In the genomic region with DNA sequence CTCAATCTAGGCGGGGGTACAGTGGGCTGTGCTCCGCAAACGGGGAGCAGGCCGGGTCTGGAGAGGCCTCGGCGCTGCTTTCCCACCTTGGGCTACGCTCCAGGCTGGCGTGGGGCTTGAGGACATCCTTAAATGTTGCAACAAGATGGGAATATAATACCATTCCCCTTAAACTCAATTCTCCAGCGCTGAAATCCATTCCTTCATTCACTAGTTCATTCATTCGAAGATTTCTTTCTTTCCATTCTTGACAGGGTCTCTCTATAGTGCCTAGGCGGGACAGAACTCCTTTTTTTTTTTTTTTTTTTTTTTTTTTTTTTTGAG, we compare ENCODE assay signal across 1 cellular context.
TF ChIP-seq lines count a peak whose summit lies in the region.

No MANE protein-coding gene starts in this region.

TF ChIP-seq in K562, 482 proteins besides CTCF, POLR2A, EP300 and RAD21 (continues in another document):
- TF ChIP-seq, protein P1, sequence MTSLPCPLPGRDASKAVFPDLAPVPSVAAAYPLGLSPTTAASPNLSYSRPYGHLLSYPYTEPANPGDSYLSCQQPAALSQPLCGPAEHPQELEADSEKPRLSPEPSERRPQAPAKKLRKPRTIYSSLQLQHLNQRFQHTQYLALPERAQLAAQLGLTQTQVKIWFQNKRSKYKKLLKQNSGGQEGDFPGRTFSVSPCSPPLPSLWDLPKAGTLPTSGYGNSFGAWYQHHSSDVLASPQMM (CRISPR knock-in tag; IDR thresholded peaks at IDR 0.05), result no peak
- TF ChIP-seq, protein P2, sequence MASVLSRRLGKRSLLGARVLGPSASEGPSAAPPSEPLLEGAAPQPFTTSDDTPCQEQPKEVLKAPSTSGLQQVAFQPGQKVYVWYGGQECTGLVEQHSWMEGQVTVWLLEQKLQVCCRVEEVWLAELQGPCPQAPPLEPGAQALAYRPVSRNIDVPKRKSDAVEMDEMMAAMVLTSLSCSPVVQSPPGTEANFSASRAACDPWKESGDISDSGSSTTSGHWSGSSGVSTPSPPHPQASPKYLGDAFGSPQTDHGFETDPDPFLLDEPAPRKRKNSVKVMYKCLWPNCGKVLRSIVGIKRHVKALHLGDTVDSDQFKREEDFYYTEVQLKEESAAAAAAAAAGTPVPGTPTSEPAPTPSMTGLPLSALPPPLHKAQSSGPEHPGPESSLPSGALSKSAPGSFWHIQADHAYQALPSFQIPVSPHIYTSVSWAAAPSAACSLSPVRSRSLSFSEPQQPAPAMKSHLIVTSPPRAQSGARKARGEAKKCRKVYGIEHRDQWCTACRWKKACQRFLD (CRISPR knock-in tag; IDR thresholded peaks at IDR 0.05), result peak; percentile 26; the same call in 1 of the 2 replicates
- TF ChIP-seq POLR2H (tag; IDR thresholded peaks at IDR 0.05; ENCODE audit: low read depth), result no peak
- TF ChIP-seq, protein P3, sequence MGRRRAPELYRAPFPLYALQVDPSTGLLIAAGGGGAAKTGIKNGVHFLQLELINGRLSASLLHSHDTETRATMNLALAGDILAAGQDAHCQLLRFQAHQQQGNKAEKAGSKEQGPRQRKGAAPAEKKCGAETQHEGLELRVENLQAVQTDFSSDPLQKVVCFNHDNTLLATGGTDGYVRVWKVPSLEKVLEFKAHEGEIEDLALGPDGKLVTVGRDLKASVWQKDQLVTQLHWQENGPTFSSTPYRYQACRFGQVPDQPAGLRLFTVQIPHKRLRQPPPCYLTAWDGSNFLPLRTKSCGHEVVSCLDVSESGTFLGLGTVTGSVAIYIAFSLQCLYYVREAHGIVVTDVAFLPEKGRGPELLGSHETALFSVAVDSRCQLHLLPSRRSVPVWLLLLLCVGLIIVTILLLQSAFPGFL (CRISPR knock-in tag; IDR thresholded peaks at IDR 0.05), result no peak
- TF ChIP-seq, protein P4, sequence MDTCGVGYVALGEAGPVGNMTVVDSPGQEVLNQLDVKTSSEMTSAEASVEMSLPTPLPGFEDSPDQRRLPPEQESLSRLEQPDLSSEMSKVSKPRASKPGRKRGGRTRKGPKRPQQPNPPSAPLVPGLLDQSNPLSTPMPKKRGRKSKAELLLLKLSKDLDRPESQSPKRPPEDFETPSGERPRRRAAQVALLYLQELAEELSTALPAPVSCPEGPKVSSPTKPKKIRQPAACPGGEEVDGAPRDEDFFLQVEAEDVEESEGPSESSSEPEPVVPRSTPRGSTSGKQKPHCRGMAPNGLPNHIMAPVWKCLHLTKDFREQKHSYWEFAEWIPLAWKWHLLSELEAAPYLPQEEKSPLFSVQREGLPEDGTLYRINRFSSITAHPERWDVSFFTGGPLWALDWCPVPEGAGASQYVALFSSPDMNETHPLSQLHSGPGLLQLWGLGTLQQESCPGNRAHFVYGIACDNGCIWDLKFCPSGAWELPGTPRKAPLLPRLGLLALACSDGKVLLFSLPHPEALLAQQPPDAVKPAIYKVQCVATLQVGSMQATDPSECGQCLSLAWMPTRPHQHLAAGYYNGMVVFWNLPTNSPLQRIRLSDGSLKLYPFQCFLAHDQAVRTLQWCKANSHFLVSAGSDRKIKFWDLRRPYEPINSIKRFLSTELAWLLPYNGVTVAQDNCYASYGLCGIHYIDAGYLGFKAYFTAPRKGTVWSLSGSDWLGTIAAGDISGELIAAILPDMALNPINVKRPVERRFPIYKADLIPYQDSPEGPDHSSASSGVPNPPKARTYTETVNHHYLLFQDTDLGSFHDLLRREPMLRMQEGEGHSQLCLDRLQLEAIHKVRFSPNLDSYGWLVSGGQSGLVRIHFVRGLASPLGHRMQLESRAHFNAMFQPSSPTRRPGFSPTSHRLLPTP (IDR thresholded peaks at IDR 0.05; ENCODE audit: borderline replicate concordance, extremely low read depth, insufficient read length), result no peak
- no peak for TF ChIP-seq ETV6 (IDR thresholded peaks at IDR 0.05; ENCODE audit: borderline replicate concordance in 1 of 2, low read depth in 2 of 2, low read length in 1 of 2)
- TF ChIP-seq ETV6 (CRISPR knock-in tag; IDR thresholded peaks at IDR 0.05; ENCODE audit: borderline replicate concordance), result no peak
- TF ChIP-seq, protein P5, sequence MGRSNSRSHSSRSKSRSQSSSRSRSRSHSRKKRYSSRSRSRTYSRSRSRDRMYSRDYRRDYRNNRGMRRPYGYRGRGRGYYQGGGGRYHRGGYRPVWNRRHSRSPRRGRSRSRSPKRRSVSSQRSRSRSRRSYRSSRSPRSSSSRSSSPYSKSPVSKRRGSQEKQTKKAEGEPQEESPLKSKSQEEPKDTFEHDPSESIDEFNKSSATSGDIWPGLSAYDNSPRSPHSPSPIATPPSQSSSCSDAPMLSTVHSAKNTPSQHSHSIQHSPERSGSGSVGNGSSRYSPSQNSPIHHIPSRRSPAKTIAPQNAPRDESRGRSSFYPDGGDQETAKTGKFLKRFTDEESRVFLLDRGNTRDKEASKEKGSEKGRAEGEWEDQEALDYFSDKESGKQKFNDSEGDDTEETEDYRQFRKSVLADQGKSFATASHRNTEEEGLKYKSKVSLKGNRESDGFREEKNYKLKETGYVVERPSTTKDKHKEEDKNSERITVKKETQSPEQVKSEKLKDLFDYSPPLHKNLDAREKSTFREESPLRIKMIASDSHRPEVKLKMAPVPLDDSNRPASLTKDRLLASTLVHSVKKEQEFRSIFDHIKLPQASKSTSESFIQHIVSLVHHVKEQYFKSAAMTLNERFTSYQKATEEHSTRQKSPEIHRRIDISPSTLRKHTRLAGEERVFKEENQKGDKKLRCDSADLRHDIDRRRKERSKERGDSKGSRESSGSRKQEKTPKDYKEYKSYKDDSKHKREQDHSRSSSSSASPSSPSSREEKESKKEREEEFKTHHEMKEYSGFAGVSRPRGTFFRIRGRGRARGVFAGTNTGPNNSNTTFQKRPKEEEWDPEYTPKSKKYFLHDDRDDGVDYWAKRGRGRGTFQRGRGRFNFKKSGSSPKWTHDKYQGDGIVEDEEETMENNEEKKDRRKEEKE (IDR thresholded peaks at IDR 0.05; ENCODE audit: borderline replicate concordance in 1 of 2, control insufficient read depth in 1 of 2, low read depth in 2 of 2, low read length in 1 of 2), result no peak
- TF ChIP-seq HNRNPK (IDR thresholded peaks at IDR 0.05; ENCODE audit: low read depth, low read length, poor library complexity, severe bottlenecking), result no peak
- no peak for TF ChIP-seq CAMTA2 (CRISPR knock-in tag; conservative IDR thresholded peaks at IDR 0.05)
- TF ChIP-seq, protein P6, sequence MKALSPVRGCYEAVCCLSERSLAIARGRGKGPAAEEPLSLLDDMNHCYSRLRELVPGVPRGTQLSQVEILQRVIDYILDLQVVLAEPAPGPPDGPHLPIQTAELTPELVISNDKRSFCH (CRISPR knock-in tag; IDR thresholded peaks at IDR 0.05), result no peak
- TF ChIP-seq, protein P6 (tag; IDR thresholded peaks at IDR 0.05), result no peak
- TF ChIP-seq EZH2 (IDR thresholded peaks at IDR 0.05; ENCODE audit: borderline replicate concordance, low read depth, low read length), result no peak
- no peak for TF ChIP-seq ZNF507 (tag; conservative IDR thresholded peaks at IDR 0.05)
- TF ChIP-seq ZFX (CRISPR knock-in tag; IDR thresholded peaks at IDR 0.05), result no peak
- TF ChIP-seq ZFP1 (CRISPR knock-in tag; IDR thresholded peaks at IDR 0.05), result no peak
- TF ChIP-seq KLF13 (tag; IDR thresholded peaks at IDR 0.05; ENCODE audit: borderline replicate concordance, low read depth), result no peak
- TF ChIP-seq ATF1 (CRISPR knock-in tag; IDR thresholded peaks at IDR 0.05), result no peak
- 0 out of 2 replicates have a peak, but pooled peaks have one; percentile 3 for TF ChIP-seq ATF1 (tag; IDR thresholded peaks at IDR 0.05)
- TF ChIP-seq, protein P7, sequence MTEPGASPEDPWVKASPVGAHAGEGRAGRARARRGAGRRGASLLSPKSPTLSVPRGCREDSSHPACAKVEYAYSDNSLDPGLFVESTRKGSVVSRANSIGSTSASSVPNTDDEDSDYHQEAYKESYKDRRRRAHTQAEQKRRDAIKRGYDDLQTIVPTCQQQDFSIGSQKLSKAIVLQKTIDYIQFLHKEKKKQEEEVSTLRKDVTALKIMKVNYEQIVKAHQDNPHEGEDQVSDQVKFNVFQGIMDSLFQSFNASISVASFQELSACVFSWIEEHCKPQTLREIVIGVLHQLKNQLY (CRISPR knock-in tag; conservative IDR thresholded peaks at IDR 0.05), result no peak
- no peak for TF ChIP-seq TAF7 (tag; IDR thresholded peaks at IDR 0.05)
- TF ChIP-seq JUNB (CRISPR knock-in tag; conservative IDR thresholded peaks at IDR 0.05), result no peak
- TF ChIP-seq KLF6 (CRISPR knock-in tag; IDR thresholded peaks at IDR 0.05; ENCODE audit: borderline replicate concordance), result no peak
- TF ChIP-seq, protein P8, sequence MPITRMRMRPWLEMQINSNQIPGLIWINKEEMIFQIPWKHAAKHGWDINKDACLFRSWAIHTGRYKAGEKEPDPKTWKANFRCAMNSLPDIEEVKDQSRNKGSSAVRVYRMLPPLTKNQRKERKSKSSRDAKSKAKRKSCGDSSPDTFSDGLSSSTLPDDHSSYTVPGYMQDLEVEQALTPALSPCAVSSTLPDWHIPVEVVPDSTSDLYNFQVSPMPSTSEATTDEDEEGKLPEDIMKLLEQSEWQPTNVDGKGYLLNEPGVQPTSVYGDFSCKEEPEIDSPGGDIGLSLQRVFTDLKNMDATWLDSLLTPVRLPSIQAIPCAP (CRISPR knock-in tag; IDR thresholded peaks at IDR 0.05; ENCODE audit: borderline replicate concordance), result no peak
- peak; percentile 84 for TF ChIP-seq ZNF24 (IDR thresholded peaks at IDR 0.05)
- 0 out of 4 replicates have a peak, but pooled peaks of 1 of the 2 experiments have one; percentile 1 for TF ChIP-seq MAZ (CRISPR knock-in tag; conservative IDR thresholded peaks at IDR 0.05 in 1 of 2, IDR thresholded peaks at IDR 0.05 in 1 of 2)
- TF ChIP-seq PHB (CRISPR knock-in tag; IDR thresholded peaks at IDR 0.05), result no peak
- TF ChIP-seq GTF2F1 (IDR thresholded peaks at IDR 0.05; ENCODE audit: low read depth, low read length), result no peak
- no peak for TF ChIP-seq GATA2 (CRISPR knock-in tag; IDR thresholded peaks at IDR 0.05)
- no peak for TF ChIP-seq PHF20 (IDR thresholded peaks at IDR 0.05; ENCODE audit: partially characterized antibody)
- TF ChIP-seq ZNF57 (CRISPR knock-in tag; IDR thresholded peaks at IDR 0.05), result 0 out of 2 replicates have a peak, but pooled peaks have one; percentile 28
- TF ChIP-seq, protein P9, sequence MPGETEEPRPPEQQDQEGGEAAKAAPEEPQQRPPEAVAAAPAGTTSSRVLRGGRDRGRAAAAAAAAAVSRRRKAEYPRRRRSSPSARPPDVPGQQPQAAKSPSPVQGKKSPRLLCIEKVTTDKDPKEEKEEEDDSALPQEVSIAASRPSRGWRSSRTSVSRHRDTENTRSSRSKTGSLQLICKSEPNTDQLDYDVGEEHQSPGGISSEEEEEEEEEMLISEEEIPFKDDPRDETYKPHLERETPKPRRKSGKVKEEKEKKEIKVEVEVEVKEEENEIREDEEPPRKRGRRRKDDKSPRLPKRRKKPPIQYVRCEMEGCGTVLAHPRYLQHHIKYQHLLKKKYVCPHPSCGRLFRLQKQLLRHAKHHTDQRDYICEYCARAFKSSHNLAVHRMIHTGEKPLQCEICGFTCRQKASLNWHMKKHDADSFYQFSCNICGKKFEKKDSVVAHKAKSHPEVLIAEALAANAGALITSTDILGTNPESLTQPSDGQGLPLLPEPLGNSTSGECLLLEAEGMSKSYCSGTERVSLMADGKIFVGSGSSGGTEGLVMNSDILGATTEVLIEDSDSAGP (CRISPR knock-in tag; IDR thresholded peaks at IDR 0.05), result no peak
- 0 out of 2 replicates have a peak, but pooled peaks have one; percentile 1 for TF ChIP-seq DIDO1 (tag; IDR thresholded peaks at IDR 0.05; ENCODE audit: low read depth)
- TF ChIP-seq MAFF (IDR thresholded peaks at IDR 0.05; ENCODE audit: low read length), result no peak
- TF ChIP-seq U2AF2 (optimal IDR thresholded peaks at IDR 0.05; ENCODE audit: low read depth, low read length), result no peak
- TF ChIP-seq FOXK1 (CRISPR knock-in tag; IDR thresholded peaks at IDR 0.05; ENCODE audit: borderline replicate concordance), result no peak
- TF ChIP-seq, protein P10, sequence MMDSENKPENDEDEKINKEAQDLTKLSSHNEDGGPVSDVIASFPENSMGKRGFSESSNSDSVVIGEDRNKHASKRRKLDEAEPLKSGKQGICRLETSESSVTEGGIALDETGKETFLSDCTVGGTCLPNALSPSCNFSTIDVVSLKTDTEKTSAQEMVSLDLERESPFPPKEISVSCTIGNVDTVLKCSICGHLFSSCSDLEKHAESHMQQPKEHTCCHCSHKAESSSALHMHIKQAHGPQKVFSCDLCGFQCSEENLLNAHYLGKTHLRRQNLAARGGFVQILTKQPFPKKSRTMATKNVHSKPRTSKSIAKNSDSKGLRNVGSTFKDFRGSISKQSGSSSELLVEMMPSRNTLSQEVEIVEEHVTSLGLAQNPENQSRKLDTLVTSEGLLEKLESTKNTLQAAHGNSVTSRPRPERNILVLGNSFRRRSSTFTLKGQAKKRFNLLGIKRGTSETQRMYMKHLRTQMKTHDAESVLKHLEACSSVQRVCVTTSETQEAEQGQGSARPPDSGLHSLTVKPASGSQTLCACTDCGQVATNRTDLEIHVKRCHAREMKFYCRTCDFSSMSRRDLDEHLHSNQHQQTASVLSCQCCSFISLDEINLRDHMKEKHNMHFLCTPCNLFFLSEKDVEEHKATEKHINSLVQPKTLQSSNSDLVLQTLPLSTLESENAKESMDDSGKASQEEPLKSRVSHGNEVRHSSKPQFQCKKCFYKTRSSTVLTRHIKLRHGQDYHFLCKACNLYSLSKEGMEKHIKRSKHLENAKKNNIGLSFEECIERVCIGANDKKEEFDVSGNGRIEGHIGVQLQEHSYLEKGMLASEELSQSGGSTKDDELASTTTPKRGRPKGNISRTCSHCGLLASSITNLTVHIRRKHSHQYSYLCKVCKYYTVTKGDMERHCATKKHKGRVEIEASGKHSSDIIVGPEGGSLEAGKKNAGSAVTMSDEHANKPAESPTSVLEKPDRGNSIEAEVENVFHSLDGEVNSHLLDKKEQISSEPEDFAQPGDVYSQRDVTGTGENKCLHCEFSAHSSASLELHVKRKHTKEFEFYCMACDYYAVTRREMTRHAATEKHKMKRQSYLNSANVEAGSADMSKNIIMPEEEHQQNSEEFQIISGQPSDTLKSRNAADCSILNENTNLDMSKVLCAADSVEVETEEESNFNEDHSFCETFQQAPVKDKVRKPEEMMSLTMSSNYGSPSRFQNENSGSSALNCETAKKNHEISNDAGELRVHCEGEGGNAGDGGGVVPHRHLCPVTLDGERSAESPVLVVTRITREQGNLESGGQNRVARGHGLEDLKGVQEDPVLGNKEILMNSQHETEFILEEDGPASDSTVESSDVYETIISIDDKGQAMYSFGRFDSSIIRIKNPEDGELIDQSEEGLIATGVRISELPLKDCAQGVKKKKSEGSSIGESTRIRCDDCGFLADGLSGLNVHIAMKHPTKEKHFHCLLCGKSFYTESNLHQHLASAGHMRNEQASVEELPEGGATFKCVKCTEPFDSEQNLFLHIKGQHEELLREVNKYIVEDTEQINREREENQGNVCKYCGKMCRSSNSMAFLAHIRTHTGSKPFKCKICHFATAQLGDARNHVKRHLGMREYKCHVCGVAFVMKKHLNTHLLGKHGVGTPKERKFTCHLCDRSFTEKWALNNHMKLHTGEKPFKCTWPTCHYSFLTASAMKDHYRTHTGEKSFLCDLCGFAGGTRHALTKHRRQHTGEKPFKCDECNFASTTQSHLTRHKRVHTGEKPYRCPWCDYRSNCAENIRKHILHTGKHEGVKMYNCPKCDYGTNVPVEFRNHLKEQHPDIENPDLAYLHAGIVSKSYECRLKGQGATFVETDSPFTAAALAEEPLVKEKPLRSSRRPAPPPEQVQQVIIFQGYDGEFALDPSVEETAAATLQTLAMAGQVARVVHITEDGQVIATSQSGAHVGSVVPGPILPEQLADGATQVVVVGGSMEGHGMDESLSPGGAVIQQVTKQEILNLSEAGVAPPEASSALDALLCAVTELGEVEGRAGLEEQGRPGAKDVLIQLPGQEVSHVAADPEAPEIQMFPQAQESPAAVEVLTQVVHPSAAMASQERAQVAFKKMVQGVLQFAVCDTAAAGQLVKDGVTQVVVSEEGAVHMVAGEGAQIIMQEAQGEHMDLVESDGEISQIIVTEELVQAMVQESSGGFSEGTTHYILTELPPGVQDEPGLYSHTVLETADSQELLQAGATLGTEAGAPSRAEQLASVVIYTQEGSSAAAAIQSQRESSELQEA (IDR thresholded peaks at IDR 0.05; ENCODE audit: low read depth), result no peak
- no peak for TF ChIP-seq NCOA6 (IDR thresholded peaks at IDR 0.05)
- no peak for TF ChIP-seq MED1 (CRISPR knock-in tag; IDR thresholded peaks at IDR 0.05; ENCODE audit: borderline replicate concordance)
